In genomic region chr15:22838292-22839042, GRCh38 we compare ENCODE assay signal across 1 cellular context.
TF ChIP-seq lines count a peak whose summit lies in the region.

Gene NIPA2 (plus strand): TSS chr15:22838666. CDS start chr15:22851732, 13,066 bp downstream.

TF ChIP-seq in SK-N-SH, 30 proteins besides CTCF, POLR2A, EP300 and RAD21 (continued from another document):
- no peak for TF ChIP-seq REST (IDR thresholded peaks at IDR 0.05; ENCODE audit: low read depth, low read length)
- no peak for TF ChIP-seq EZH2phosphoT487 (IDR thresholded peaks at IDR 0.05; ENCODE audit: borderline replicate concordance, low read depth)
- TF ChIP-seq GABPA (IDR thresholded peaks at IDR 0.05; ENCODE audit: low read depth): peak; percentile 76
TF ChIP-seq in SK-N-SH: peak in this region for 9.
